In genomic region chr14:99393059-99393655, GRCh38 we compare ENCODE assay signal across 1 cellular context.
TF ChIP-seq lines count a peak whose summit lies in the region.

No MANE protein-coding gene starts in this region.

TF ChIP-seq in GM23338, 12 proteins besides CTCF, POLR2A, EP300 and RAD21 (continued from another document):
- TF ChIP-seq ZNF462 (CRISPR knock-in tag; IDR thresholded peaks at IDR 0.05) (no peak), ZNF114 (CRISPR knock-in tag; IDR thresholded peaks at IDR 0.05) (no peak), POLR2AphosphoS5 (IDR thresholded peaks at IDR 0.05; ENCODE audit: low read depth) (no peak), JUNB (IDR thresholded peaks at IDR 0.05; ENCODE audit: unreplicated experiment) (no peak)
